ENCODE assay signal across 1 cellular context in the genomic region with DNA sequence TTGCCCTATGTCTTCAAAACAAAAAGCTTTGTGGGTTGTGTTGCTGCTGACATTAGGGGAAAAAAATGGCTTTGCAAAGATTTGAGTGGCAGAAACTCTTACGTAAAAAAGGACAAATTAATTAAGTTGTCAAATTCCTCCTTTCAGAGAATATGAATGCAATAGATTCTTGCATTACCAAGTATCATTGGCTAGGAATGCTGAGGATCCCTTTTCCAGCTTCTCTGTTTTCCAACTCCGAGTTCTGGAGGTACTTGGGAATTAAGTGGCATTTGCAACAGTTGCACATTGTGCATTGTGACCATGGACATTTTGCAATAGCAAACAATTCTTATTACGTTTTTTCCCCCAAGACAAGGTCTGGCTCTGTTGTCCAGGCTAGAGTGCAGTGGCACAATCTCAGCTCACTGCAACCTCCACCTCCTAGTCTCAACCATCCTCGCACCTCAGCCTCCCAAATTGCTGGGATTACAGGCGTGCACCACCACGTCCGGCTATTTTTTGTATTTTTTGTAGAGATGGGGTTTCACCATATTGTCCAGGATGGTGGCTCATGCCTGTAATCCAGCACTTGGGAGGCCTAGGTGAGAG.
TF ChIP-seq lines count a peak whose summit lies in the region.

No MANE protein-coding gene starts in this region.

TF ChIP-seq in neural cell, 6 proteins besides CTCF, POLR2A, EP300 and RAD21:
- TF ChIP-seq, protein P1, sequence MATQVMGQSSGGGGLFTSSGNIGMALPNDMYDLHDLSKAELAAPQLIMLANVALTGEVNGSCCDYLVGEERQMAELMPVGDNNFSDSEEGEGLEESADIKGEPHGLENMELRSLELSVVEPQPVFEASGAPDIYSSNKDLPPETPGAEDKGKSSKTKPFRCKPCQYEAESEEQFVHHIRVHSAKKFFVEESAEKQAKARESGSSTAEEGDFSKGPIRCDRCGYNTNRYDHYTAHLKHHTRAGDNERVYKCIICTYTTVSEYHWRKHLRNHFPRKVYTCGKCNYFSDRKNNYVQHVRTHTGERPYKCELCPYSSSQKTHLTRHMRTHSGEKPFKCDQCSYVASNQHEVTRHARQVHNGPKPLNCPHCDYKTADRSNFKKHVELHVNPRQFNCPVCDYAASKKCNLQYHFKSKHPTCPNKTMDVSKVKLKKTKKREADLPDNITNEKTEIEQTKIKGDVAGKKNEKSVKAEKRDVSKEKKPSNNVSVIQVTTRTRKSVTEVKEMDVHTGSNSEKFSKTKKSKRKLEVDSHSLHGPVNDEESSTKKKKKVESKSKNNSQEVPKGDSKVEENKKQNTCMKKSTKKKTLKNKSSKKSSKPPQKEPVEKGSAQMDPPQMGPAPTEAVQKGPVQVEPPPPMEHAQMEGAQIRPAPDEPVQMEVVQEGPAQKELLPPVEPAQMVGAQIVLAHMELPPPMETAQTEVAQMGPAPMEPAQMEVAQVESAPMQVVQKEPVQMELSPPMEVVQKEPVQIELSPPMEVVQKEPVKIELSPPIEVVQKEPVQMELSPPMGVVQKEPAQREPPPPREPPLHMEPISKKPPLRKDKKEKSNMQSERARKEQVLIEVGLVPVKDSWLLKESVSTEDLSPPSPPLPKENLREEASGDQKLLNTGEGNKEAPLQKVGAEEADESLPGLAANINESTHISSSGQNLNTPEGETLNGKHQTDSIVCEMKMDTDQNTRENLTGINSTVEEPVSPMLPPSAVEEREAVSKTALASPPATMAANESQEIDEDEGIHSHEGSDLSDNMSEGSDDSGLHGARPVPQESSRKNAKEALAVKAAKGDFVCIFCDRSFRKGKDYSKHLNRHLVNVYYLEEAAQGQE (IDR thresholded peaks at IDR 0.05; ENCODE audit: borderline replicate concordance), result peak; percentile 69
- no peak for TF ChIP-seq TAF1 (IDR thresholded peaks at IDR 0.05; ENCODE audit: low read depth)
TF ChIP-seq in neural cell: peak in this region for 1.
